ENCODE assay signal across 8 cellular contexts in the genomic region with DNA sequence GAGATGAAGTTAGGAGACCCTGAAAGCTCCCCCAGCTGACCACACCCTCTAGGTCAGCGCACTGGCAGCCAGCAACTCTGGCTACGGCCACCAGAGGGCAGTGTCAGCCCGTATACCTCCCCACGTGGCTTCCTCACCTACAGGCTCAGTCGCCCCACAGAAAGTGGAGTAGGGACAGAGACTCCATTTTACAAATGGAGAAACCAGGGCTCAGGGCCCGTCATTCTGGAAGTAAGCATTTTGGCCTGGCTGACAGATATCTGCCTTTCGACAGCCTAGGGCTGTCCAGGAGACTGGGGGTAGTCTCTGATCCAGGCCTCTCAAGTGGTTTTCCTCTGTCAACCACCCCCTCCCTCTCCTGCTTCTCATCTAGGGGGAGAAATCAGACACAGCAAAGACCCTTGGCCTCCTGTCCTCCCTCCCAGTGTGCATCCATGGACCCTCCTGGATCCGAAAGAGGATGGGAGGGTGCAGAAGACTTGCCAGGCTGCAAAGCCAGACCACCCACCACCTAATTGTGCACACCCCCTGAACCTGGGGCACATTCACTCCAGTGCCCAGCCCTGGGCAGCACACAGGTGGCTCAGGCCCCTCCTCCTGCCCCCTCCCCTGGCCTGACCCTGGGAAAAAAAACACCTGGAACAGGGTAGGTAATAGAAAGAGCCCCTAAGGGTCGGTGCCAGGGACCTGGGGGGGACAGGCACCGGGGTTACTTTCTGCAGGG. TPM values are rescaled to one million over a fixed set of nuclear protein-coding genes. Genes with fewer than 3 reads are reported as not detected.
A peak's percentile ranks its signal among the peaks of the same experiment; 100 is the strongest.
DNase-seq lines count a peak whose midpoint lies in the region; ATAC-seq and TF ChIP-seq lines count a peak whose summit lies in the region.

No MANE protein-coding gene starts in this region.

- peaks cover 32% of the 10 kb centered on the region for H3K27me3 ChIP-seq in adipocyte (replicated peaks; ENCODE audit: control insufficient read depth, insufficient read depth, low read length)

- peak; percentile 47 for ATAC-seq in GM19463 (IDR thresholded peaks at IDR 0.05; ENCODE audit: unreplicated experiment)
- peak; percentile 87 for ATAC-seq in left ventricle myocardium superior
- ATAC-seq in GM18907 (IDR thresholded peaks at IDR 0.05; ENCODE audit: unreplicated experiment): no peak

- H3K4me3 ChIP-seq in AG10803 (ENCODE audit: low read length): no peak overlapping the region
- H3K4me3 ChIP-seq in adipocyte (ENCODE audit: low read length): no peak overlapping the region

- peak overlapping the region; percentile 13 for H3K9ac ChIP-seq in adipocyte (ENCODE audit: low read length)

- intact Hi-C loops in left ventricle myocardium superior (cut with micrococcal nuclease): loop anchor here (2.0 kb wide), 1 partner anchor 63 kb away; no protein-coding TSS in a partner anchor

- H3K4me1 ChIP-seq in adipocyte (ENCODE audit: control insufficient read depth, insufficient read depth, low read length): peaks cover 4% of the 10 kb centered on the region

- H3K9me3 ChIP-seq in adipocyte (ENCODE audit: control insufficient read depth, low read length): no peaks in the 10 kb centered on the region

- peak; percentile 96 for TF ChIP-seq CTCF in AG10803 (conservative IDR thresholded peaks at IDR 0.05; ENCODE audit: low read length)

- no peaks in the 10 kb centered on the region for H3K36me3 ChIP-seq in adipocyte (ENCODE audit: control insufficient read depth, insufficient read depth, low read length, severe bottlenecking)

- DNase-seq in AG10803 (ENCODE audit: low read depth) (peak; percentile 62), NCI-H1105 treated with DMSO at 0.1 percent for 48 hours (lab: John Stamatoyannopoulos, UW) (peak; percentile 73), T-helper 1 cell (peak; percentile 46 to 75 (median 61)), adipocyte (ENCODE audit: low read depth) (peak; percentile 87), left ventricle myocardium superior (peak; percentile 88), pulmonary artery endothelial cell (ENCODE audit: low read depth, low spot score) (peak; percentile 26)

RNA-seq across cellular contexts. Expression of a gene that starts 3.8 kb away (rescaled TPM):
- total RNA-seq in left ventricle myocardium superior: not detected
- total RNA-seq in pulmonary artery endothelial cell: 0.07 and 0.18 TPM in 2 replicates

RNA-seq across cellular contexts. Expression of a gene that starts 26.1 kb away (rescaled TPM):
- total RNA-seq in left ventricle myocardium superior: not detected
- total RNA-seq in pulmonary artery endothelial cell: not detected in 2 replicates

RNA-seq across cellular contexts. Expression of a gene that starts 48.3 kb away (rescaled TPM):
- total RNA-seq in left ventricle myocardium superior (217 TPM), pulmonary artery endothelial cell (71.6 and 76.9 TPM in 2 replicates)

RNA-seq across cellular contexts. Expression of a gene that starts 49.6 kb away (rescaled TPM):
- total RNA-seq in left ventricle myocardium superior (1,209 TPM), pulmonary artery endothelial cell (66.4 and 81.1 TPM in 2 replicates)

Comparison
In these comparisons a context has a peak if more than half of its experiments do, and no peak if none do; other contexts are left out.
1. DNase-seq: peak in every context shown above with its lines; median percentile 88 in left ventricle myocardium superior; 87 in adipocyte; 73 in NCI-H1105 treated with DMSO at 0.1 percent for 48 hours; 62 in AG10803; 61 in T-helper 1 cell; 26 in pulmonary artery endothelial cell.